ENCODE assay signal across 14 cellular contexts in genomic region chr11:134995746-134996145, GRCh38.
"Had no signal": no experiment of that assay in that cellular context is flagged by ENCODE, and none has a peak within 500 bp of the region (broad histone marks: within the 10 kb centered on the region; RNA-seq: fewer than 3 reads in every experiment).

No MANE protein-coding gene starts in this region.

- ATAC-seq: activated CD4-positive, alpha-beta T cell treated with anti-CD3 and anti-CD28 coated beads for 36 hours; effector memory CD8-positive, alpha-beta T cell; left lobe of liver; T-helper 17 cell had no signal

- DNase-seq: activated CD4-positive, alpha-beta T cell treated with anti-CD3 and anti-CD28 coated beads for 36 hours; activated CD4-positive, alpha-beta T cell treated with anti-CD3 and anti-CD28 coated beads, Interleukin-2, amount 50 U/mL, for 48 hours; activated naive CD4-positive, alpha-beta T cell; activated naive CD8-positive, alpha-beta T cell treated with anti-CD3 and anti-CD28 coated beads for 36 hours; amniotic stem cell; dermis blood vessel endothelial cell; effector memory CD8-positive, alpha-beta T cell; glutamatergic neuron; hippocampal formation; kidney; stimulated activated CD4-positive, alpha-beta T cell treated with anti-CD3 and anti-CD28 coated beads, Interleukin-2, amount 100 ng/mL, for 24 hours; stimulated activated naive CD4-positive, alpha-beta T cell treated with Interleukin-2 at 50 U/mL for 16 hours; T-helper 17 cell had no signal
